Comparison of ENCODE assay signal across 8 cellular contexts in genomic region chr16:30417447-30418349, GRCh38. TPM values are rescaled to one million over a fixed set of nuclear protein-coding genes. Genes with fewer than 3 reads are reported as not detected.
DNase-seq lines count a peak whose midpoint lies in the region; ATAC-seq and TF ChIP-seq lines count a peak whose summit lies in the region.

No MANE protein-coding gene starts in this region.

- no peaks in the 10 kb centered on the region for H3K27me3 ChIP-seq in mononuclear cell (ENCODE audit: insufficient read depth, low read length)

- no peak for TF ChIP-seq CTCF in AG10803 (conservative IDR thresholded peaks at IDR 0.05; ENCODE audit: low read length)
- no peak for TF ChIP-seq CTCF in epithelial cell of esophagus (IDR thresholded peaks at IDR 0.05; ENCODE audit: insufficient read depth, low read depth, low read length, missing control alignments)

- peak; percentile 83 for ATAC-seq in GM19023 (IDR thresholded peaks at IDR 0.05; ENCODE audit: unreplicated experiment)
- peak; percentile 81 for ATAC-seq in HG03280 (IDR thresholded peaks at IDR 0.05; ENCODE audit: unreplicated experiment)

- H3K9me3 ChIP-seq in mononuclear cell (ENCODE audit: low read depth, low read length) = no peaks in the 10 kb centered on the region

- peak overlapping the region; percentile 60 for H3K4me3 ChIP-seq in AG10803 (ENCODE audit: low read length)
- H3K4me3 ChIP-seq in epithelial cell of esophagus (ENCODE audit: low read length) = peak overlapping the region; percentile 49
- peak overlapping the region; percentile 60 for H3K4me3 ChIP-seq in mononuclear cell (ENCODE audit: low read length)

- H3K4me1 ChIP-seq in mononuclear cell (ENCODE audit: insufficient read depth, low read length) = peaks cover 18% of the 10 kb centered on the region

- DNase-seq in AG10803 (ENCODE audit: low read depth) (peak; percentile 89), NCI-H774 (lab: John Stamatoyannopoulos, UW) (peak; percentile 96), activated T-cell treated with anti-CD3 and anti-CD28 coated beads for 1 hour (ENCODE audit: low read depth) (peak; percentile 81), epithelial cell of esophagus (ENCODE audit: low read depth) (peak; percentile 96)
- peak; percentile 83 to 86 for DNase-seq in stimulated activated CD8-positive, alpha-beta memory T cell treated with anti-CD3 and anti-CD28 coated beads, Interleukin-2, amount 100 ng/mL, for 48 hours (ENCODE audit: low read depth in 2 of 2)

RNA-seq across cellular contexts. Expression of gene ZNF771, which starts 10.3 kb away (rescaled TPM):
- total RNA-seq in mononuclear cell = 1.0 TPM

RNA-seq across cellular contexts. Expression of gene DCTPP1, which starts 12.1 kb away (rescaled TPM):
- total RNA-seq in mononuclear cell = 4.1 TPM

RNA-seq across cellular contexts. Expression of gene ZNF48, which starts 22.5 kb away (rescaled TPM):
- total RNA-seq in mononuclear cell = 3.8 TPM

RNA-seq across cellular contexts. Expression of gene SEPHS2, which starts 28.0 kb away (rescaled TPM):
- total RNA-seq in mononuclear cell = 11.4 TPM

RNA-seq across cellular contexts. Expression of gene SEPTIN1, which starts 35.3 kb away (rescaled TPM):
- total RNA-seq in mononuclear cell = 38.7 TPM

Comparison
In these comparisons a context has a peak if more than half of its experiments do, and no peak if none do; other contexts are left out.
1. Peak in every context shown above with its lines: DNase-seq, ATAC-seq and H3K4me3 ChIP-seq.